17 cellular contexts compared by ENCODE assay signal in genomic region chr6:165755583-165755982, GRCh38.
DNase-seq lines count a peak whose midpoint lies in the region; ATAC-seq and TF ChIP-seq lines count a peak whose summit lies in the region.
"Had no signal": no experiment of that assay in that cellular context is flagged by ENCODE, and none has a peak within 500 bp of the region (broad histone marks: within the 10 kb centered on the region; RNA-seq: fewer than 3 reads in every experiment).

No MANE protein-coding gene starts in this region.

- H3K79me1 ChIP-seq in mesendoderm (ENCODE audit: low read length): no peaks in the 10 kb centered on the region

- H2AFZ ChIP-seq in GM23338: peak overlapping the region; percentile 80; the same call in 1 of the 2 replicates

- H3K9ac ChIP-seq in mesendoderm (ENCODE audit: low read length): no peak overlapping the region

- H4K5ac ChIP-seq in mesendoderm (ENCODE audit: low read length): no peak overlapping the region

- H3K27ac ChIP-seq in GM23338 (ENCODE audit: low read depth) (no peak overlapping the region), mesendoderm (ENCODE audit: low read depth, low read length) (no peak overlapping the region)
- H3K27ac ChIP-seq: A549 had no signal

- H3K9me3 Mint-ChIP-seq in GM23338 (peaks cover 4% of the 10 kb centered on the region; the same call in 2 of the 3 replicates), WTC11 (peaks cover 12% of the 10 kb centered on the region), endothelial cell (ENCODE audit: unreplicated experiment) (no peaks in the 10 kb centered on the region)
- H3K9me3 Mint-ChIP-seq: CD8-positive, alpha-beta T cell had no signal

- no peak overlapping the region for H3K4ac ChIP-seq in mesendoderm (ENCODE audit: low read depth, low read length)

- no peak overlapping the region for H2BK15ac ChIP-seq in mesendoderm (replicated peaks; ENCODE audit: low read depth)

- H3F3A ChIP-seq in GM23338 (replicated peaks; ENCODE audit: low read depth): no peaks in the 10 kb centered on the region

- H3K4me3 ChIP-seq in GM23338: no peak overlapping the region
- no peak overlapping the region for H3K4me3 ChIP-seq in mesendoderm (ENCODE audit: low read length)
- H3K4me3 ChIP-seq: A549 had no signal

- DNase-seq in GM23338 (ENCODE audit: low spot score) (peak; percentile 31), WTC11 (ENCODE audit: low spot score) (no peak), endothelial cell (ENCODE audit: low spot score) (no peak), mesendoderm (peak; percentile 82), DMS 273 (lab: John Stamatoyannopoulos, UW; ENCODE audit: unreplicated experiment) (no peak), nucleus accumbens (lab: John Stamatoyannopoulos, UW) (no peak)
- no peak for DNase-seq in activated naive CD4-positive, alpha-beta T cell (lab: John Stamatoyannopoulos, UW)
- no peak for DNase-seq in stimulated activated CD4-positive, alpha-beta T cell treated with anti-CD3 and anti-CD28 coated beads, Interleukin-4, amount 100 ng/mL, for 4 hours
- DNase-seq: CD8-positive, alpha-beta T cell; NCI-H1105; NCI-H1694; NCI-H774; OCI-M1; RPMI8226; SIG-M5 had no signal

- no peak overlapping the region for H2AK5ac ChIP-seq in mesendoderm (ENCODE audit: low read length)

- H3K23ac ChIP-seq in mesendoderm (ENCODE audit: low read length): no peak overlapping the region

- peak; percentile 79 for ATAC-seq in GM23338
- ATAC-seq in WTC11: peak; percentile 95
- ATAC-seq: A549; CD8-positive, alpha-beta T cell; HCT116 had no signal

- no peaks in the 10 kb centered on the region for H3K9me2 ChIP-seq in GM23338 (ENCODE audit: insufficient read depth)

- no peaks in the 10 kb centered on the region for H4K20me1 ChIP-seq in GM23338 (replicated peaks; ENCODE audit: insufficient read depth)

- H3K36me3 Mint-ChIP-seq in GM23338 (ENCODE audit: low read depth) (peaks cover 7% of the 10 kb centered on the region; the same call in 2 of the 3 replicates), WTC11 (peaks cover 5% of the 10 kb centered on the region; the same call in 1 of the 2 replicates), endothelial cell (ENCODE audit: low read depth, unreplicated experiment) (no peaks in the 10 kb centered on the region)
- H3K36me3 Mint-ChIP-seq: CD8-positive, alpha-beta T cell had no signal

- H2BK120ac ChIP-seq in mesendoderm (ENCODE audit: low read depth, low read length): no peak overlapping the region

- H4K8ac ChIP-seq in mesendoderm (ENCODE audit: low read depth, low read length): no peak overlapping the region

- no peak overlapping the region for H3K56ac ChIP-seq in mesendoderm (ENCODE audit: low read length)

- H3K79me2 ChIP-seq in GM23338 (replicated peaks; ENCODE audit: insufficient read depth) (no peaks in the 10 kb centered on the region), mesendoderm (ENCODE audit: control insufficient read depth, insufficient read depth, low read length) (no peaks in the 10 kb centered on the region)

- no peak for TF ChIP-seq CTCF in GM23338 (conservative IDR thresholded peaks at IDR 0.05; ENCODE audit: low read depth in 2 of 2)
- TF ChIP-seq CTCF in WTC11 (IDR thresholded peaks at IDR 0.05): no peak
- TF ChIP-seq CTCF in endothelial cell (IDR thresholded peaks at IDR 0.05; ENCODE audit: unreplicated experiment): no peak

- WGBS in mesendoderm (ENCODE audit: extremely low coverage, insufficient coverage, low lambda C conversion rate): no CpG with 5 or more reads among the region's 4 CpGs

- no peaks in the 10 kb centered on the region for H3K27me3 ChIP-seq in GM23338 (ENCODE audit: insufficient read depth)
- no peaks in the 10 kb centered on the region for H3K27me3 ChIP-seq in mesendoderm (ENCODE audit: insufficient read depth, low read length, poor library complexity)

- H3K36me3 ChIP-seq in GM23338 (ENCODE audit: insufficient read depth): no peaks in the 10 kb centered on the region
- H3K36me3 ChIP-seq in mesendoderm (ENCODE audit: control insufficient read depth, insufficient read depth, low read length): no peaks in the 10 kb centered on the region

- POLR2A ChIA-PET in WTC11 (lab: Charles Lee): no interaction called here

- H3K18ac ChIP-seq in mesendoderm (ENCODE audit: low read length): no peak overlapping the region

- H3K4me1 ChIP-seq in GM23338 (ENCODE audit: insufficient read depth): no peaks in the 10 kb centered on the region
- H3K4me1 ChIP-seq in mesendoderm (ENCODE audit: control insufficient read depth, low read depth, low read length): no peaks in the 10 kb centered on the region
- H3K4me1 ChIP-seq: A549 had no signal

- H3K27me3 Mint-ChIP-seq in GM23338 (ENCODE audit: insufficient read depth, low read depth, poor library complexity): peaks cover 3% of the 10 kb centered on the region
- H3K27me3 Mint-ChIP-seq in WTC11 (ENCODE audit: low read depth): no peaks in the 10 kb centered on the region; the same call in 1 of the 2 replicates
- peaks cover 1% of the 10 kb centered on the region for H3K27me3 Mint-ChIP-seq in endothelial cell (ENCODE audit: unreplicated experiment)

- no peaks in the 10 kb centered on the region; the same call in 1 of the 3 replicates for H3K4me1 Mint-ChIP-seq in GM23338
- H3K4me1 Mint-ChIP-seq in WTC11: peaks cover 6% of the 10 kb centered on the region
- H3K4me1 Mint-ChIP-seq in endothelial cell (ENCODE audit: unreplicated experiment): no peaks in the 10 kb centered on the region

- H3K27ac Mint-ChIP-seq in GM23338: no peak overlapping the region
- peak overlapping the region; percentile 41; the same call in 1 of the 2 replicates for H3K27ac Mint-ChIP-seq in WTC11
- peak overlapping the region; percentile 11 for H3K27ac Mint-ChIP-seq in endothelial cell (ENCODE audit: unreplicated experiment)
- H3K27ac Mint-ChIP-seq: CD8-positive, alpha-beta T cell had no signal

- CTCF ChIA-PET in WTC11 (lab: Charles Lee): interaction anchor here (1.0 kb wide), 1 partner anchor 94 kb away, joined by 3 read pairs; no protein-coding TSS in a partner anchor

- no peak overlapping the region for H2BK5ac ChIP-seq in mesendoderm (ENCODE audit: low read length)

- no peak overlapping the region for H3K4me2 ChIP-seq in GM23338
- H3K4me2 ChIP-seq in mesendoderm (ENCODE audit: low read length): no peak overlapping the region
- H3K4me2 ChIP-seq: A549 had no signal

- H3K4me3 Mint-ChIP-seq in GM23338: no peak overlapping the region
- H3K4me3 Mint-ChIP-seq in WTC11: no peak overlapping the region
- no peak overlapping the region for H3K4me3 Mint-ChIP-seq in endothelial cell (ENCODE audit: unreplicated experiment)
- H3K4me3 Mint-ChIP-seq: CD8-positive, alpha-beta T cell had no signal

TF ChIP-seq in GM23338, 12 proteins besides CTCF, POLR2A, EP300 and RAD21 (continues in another document):
- no peak for TF ChIP-seq STAT1 (IDR thresholded peaks at IDR 0.05; ENCODE audit: unreplicated experiment)

TF ChIP-seq in WTC11, 78 proteins besides CTCF, POLR2A, EP300 and RAD21:
- TF ChIP-seq CREB1 (CRISPR knock-in tag; IDR thresholded peaks at IDR 0.05) (no peak), AR (CRISPR knock-in tag; IDR thresholded peaks at IDR 0.05) (no peak), RELA (CRISPR knock-in tag; IDR thresholded peaks at IDR 0.05; ENCODE audit: borderline replicate concordance) (no peak), PREB (CRISPR knock-in tag; IDR thresholded peaks at IDR 0.05; ENCODE audit: borderline replicate concordance) (no peak), ETV6 (CRISPR knock-in tag; IDR thresholded peaks at IDR 0.05) (no peak), ERG (CRISPR knock-in tag; IDR thresholded peaks at IDR 0.05) (no peak), ESRRA (CRISPR knock-in tag; IDR thresholded peaks at IDR 0.05; ENCODE audit: borderline replicate concordance) (no peak), ZNF232 (CRISPR knock-in tag; IDR thresholded peaks at IDR 0.05) (no peak)

Comparison
In these comparisons a context has a peak if more than half of its experiments do, and no peak if none do; other contexts are left out.
1. DNase-seq: peak in GM23338 (single experiment) and mesendoderm (single experiment); none in WTC11 (single experiment), endothelial cell (single experiment), DMS 273 (single experiment), activated naive CD4-positive, alpha-beta T cell (0 of 4), stimulated activated CD4-positive, alpha-beta T cell treated with anti-CD3 and anti-CD28 coated beads, Interleukin-4, amount 100 ng/mL, for 4 hours (0 of 2) and nucleus accumbens (0 of 56).